ENCODE assay signal across 10 cellular contexts in genomic region chr2:224946911-224947310, GRCh38.
A peak's percentile ranks its signal among the peaks of the same experiment; 100 is the strongest.
DNase-seq lines count a peak whose midpoint lies in the region; ATAC-seq and TF ChIP-seq lines count a peak whose summit lies in the region.
"Had no signal": no experiment of that assay in that cellular context is flagged by ENCODE, and none has a peak within 500 bp of the region (broad histone marks: within the 10 kb centered on the region; RNA-seq: fewer than 3 reads in every experiment).

No MANE protein-coding gene starts in this region.

- H3K4me3 Mint-ChIP-seq in activated CD4-positive, alpha-beta T cell treated with anti-CD3 and anti-CD28 coated beads, Interleukin-2, amount 10 ng/mL, durations not matched to agents 24 days and 14 days: peak overlapping the region; percentile 82
- H3K4me3 Mint-ChIP-seq in effector memory CD8-positive, alpha-beta T cell: peak overlapping the region; percentile 75 to 80

- ATAC-seq in HG02852 (IDR thresholded peaks at IDR 0.05; ENCODE audit: unreplicated experiment): peak; percentile 65
- ATAC-seq in effector memory CD8-positive, alpha-beta T cell (replicated peaks): peak; percentile 84
- ATAC-seq in thoracic aorta (ENCODE audit: insufficient number of reproducible peaks, low FRiP score, low read depth): no peak

- peak overlapping the region; percentile 77 for H3K4me2 ChIP-seq in OCI-LY1 (ENCODE audit: low read length)

- H3K9me2 ChIP-seq in OCI-LY1 (ENCODE audit: low read depth, low read length): no peaks in the 10 kb centered on the region

- no peaks in the 10 kb centered on the region for H3K36me3 ChIP-seq in OCI-LY1 (ENCODE audit: insufficient read depth, low read length)
- H3K36me3 ChIP-seq in thoracic aorta: no peaks in the 10 kb centered on the region
- H3K36me3 ChIP-seq: cardiac muscle cell had no signal

- peaks cover 57% of the 10 kb centered on the region for H3K4me1 ChIP-seq in OCI-LY1 (ENCODE audit: insufficient read depth, low read length, severe bottlenecking)
- peaks cover 9 to 52% of the 10 kb centered on the region in 2 donors for H3K4me1 ChIP-seq in thoracic aorta (ENCODE audit: control insufficient read depth in 1 of 2, low read depth in 2 of 2)

- no peaks in the 10 kb centered on the region for H3K27me3 Mint-ChIP-seq in activated CD4-positive, alpha-beta T cell treated with anti-CD3 and anti-CD28 coated beads, Interleukin-2, amount 10 ng/mL, durations not matched to agents 24 days and 14 days
- no peaks in the 10 kb centered on the region for H3K27me3 Mint-ChIP-seq in effector memory CD8-positive, alpha-beta T cell

- H3K9ac ChIP-seq in OCI-LY1 (ENCODE audit: low read length): peak overlapping the region; percentile 73

- H3K9me3 Mint-ChIP-seq in activated CD4-positive, alpha-beta T cell treated with anti-CD3 and anti-CD28 coated beads, Interleukin-2, amount 10 ng/mL, durations not matched to agents 24 days and 14 days: peaks cover 3% of the 10 kb centered on the region
- no peaks in the 10 kb centered on the region for H3K9me3 Mint-ChIP-seq in effector memory CD8-positive, alpha-beta T cell

- H4K20me1 ChIP-seq in OCI-LY1 (ENCODE audit: insufficient read depth, low read length): no peaks in the 10 kb centered on the region

- TF ChIP-seq CTCF in OCI-LY1 (IDR thresholded peaks at IDR 0.05; ENCODE audit: low read length): no peak
- no peak for TF ChIP-seq CTCF in thoracic aorta (IDR thresholded peaks at IDR 0.05)

- no peaks in the 10 kb centered on the region for H3F3A ChIP-seq in OCI-LY1 (ENCODE audit: insufficient read depth, low read length)

- H3K4me1 Mint-ChIP-seq in activated CD4-positive, alpha-beta T cell treated with anti-CD3 and anti-CD28 coated beads, Interleukin-2, amount 10 ng/mL, durations not matched to agents 24 days and 14 days: peaks cover 60% of the 10 kb centered on the region
- peaks cover 51 to 80% of the 10 kb centered on the region in 2 donors for H3K4me1 Mint-ChIP-seq in effector memory CD8-positive, alpha-beta T cell (ENCODE audit: low read depth in 2 of 2)

- H3K27me3 ChIP-seq in OCI-LY1 (ENCODE audit: insufficient read depth, low read length): no peaks in the 10 kb centered on the region
- no peaks in the 10 kb centered on the region for H3K27me3 ChIP-seq in thoracic aorta (replicated peaks; ENCODE audit: insufficient read depth)

- DNase-seq in activated CD4-positive, alpha-beta T cell treated with anti-CD3 and anti-CD28 coated beads, Interleukin-2, amount 10 ng/mL, durations not matched to agents 24 days and 14 days: peak; percentile 79
- no peak for DNase-seq in activated CD4-positive, alpha-beta T cell treated with anti-CD3 and anti-CD28 coated beads for 48 hours
- DNase-seq in effector memory CD8-positive, alpha-beta T cell: no peak
- DNase-seq in thoracic aorta (ENCODE audit: low spot score): no peak
- no peak for DNase-seq in activated CD8-positive, alpha-beta memory T cell treated with anti-CD3 and anti-CD28 coated beads, Interleukin-2, amount 50 U/mL, for 4 hours
- DNase-seq in activated CD4-positive, alpha-beta T cell treated with anti-CD3 and anti-CD28 coated beads for 1 hour: no peak

- H3K27ac ChIP-seq in OCI-LY1 (ENCODE audit: low read depth, low read length, poor library complexity, severe bottlenecking): peak overlapping the region; percentile 76
- peak overlapping the region in 1 of 2 donors; percentile 4 for H3K27ac ChIP-seq in thoracic aorta
- H3K27ac ChIP-seq: C4-2B, cardiac muscle cell had no signal

- H3K79me2 ChIP-seq in OCI-LY1 (ENCODE audit: insufficient read depth, low read length): no peaks in the 10 kb centered on the region

- H3K27ac Mint-ChIP-seq in activated CD4-positive, alpha-beta T cell treated with anti-CD3 and anti-CD28 coated beads, Interleukin-2, amount 10 ng/mL, durations not matched to agents 24 days and 14 days: peak overlapping the region; percentile 84
- H3K27ac Mint-ChIP-seq in effector memory CD8-positive, alpha-beta T cell: peak overlapping the region; percentile 86 to 88

- peak overlapping the region; percentile 64 for H3K4me3 ChIP-seq in OCI-LY1 (ENCODE audit: low read depth, low read length, poor library complexity, severe bottlenecking)
- H3K4me3 ChIP-seq in thoracic aorta: peak overlapping the region; percentile 44
- H3K4me3 ChIP-seq: cardiac muscle cell had no signal

- H3K9me3 ChIP-seq in OCI-LY1 (ENCODE audit: low read length): no peaks in the 10 kb centered on the region
- no peaks in the 10 kb centered on the region for H3K9me3 ChIP-seq in thoracic aorta

- peak overlapping the region; percentile 77; the same call in 1 of the 2 replicates for H2AFZ ChIP-seq in OCI-LY1 (ENCODE audit: low read length)

- intact Hi-C loops in activated CD4-positive, alpha-beta T cell treated with anti-CD3 and anti-CD28 coated beads, Interleukin-2, amount 10 ng/mL, durations not matched to agents 24 days and 14 days (cut with micrococcal nuclease): loop anchor here (1.0 to 2.0 kb wide), 3 partner anchors 9 to 94 kb away; no protein-coding TSS in a partner anchor

- H3K36me3 Mint-ChIP-seq in activated CD4-positive, alpha-beta T cell treated with anti-CD3 and anti-CD28 coated beads, Interleukin-2, amount 10 ng/mL, durations not matched to agents 24 days and 14 days (ENCODE audit: low read depth): peaks cover 29% of the 10 kb centered on the region
- H3K36me3 Mint-ChIP-seq in effector memory CD8-positive, alpha-beta T cell (ENCODE audit: insufficient read depth): peaks cover 8% of the 10 kb centered on the region
